Comparison of ENCODE assay signal across 18 cellular contexts in the genomic region with DNA sequence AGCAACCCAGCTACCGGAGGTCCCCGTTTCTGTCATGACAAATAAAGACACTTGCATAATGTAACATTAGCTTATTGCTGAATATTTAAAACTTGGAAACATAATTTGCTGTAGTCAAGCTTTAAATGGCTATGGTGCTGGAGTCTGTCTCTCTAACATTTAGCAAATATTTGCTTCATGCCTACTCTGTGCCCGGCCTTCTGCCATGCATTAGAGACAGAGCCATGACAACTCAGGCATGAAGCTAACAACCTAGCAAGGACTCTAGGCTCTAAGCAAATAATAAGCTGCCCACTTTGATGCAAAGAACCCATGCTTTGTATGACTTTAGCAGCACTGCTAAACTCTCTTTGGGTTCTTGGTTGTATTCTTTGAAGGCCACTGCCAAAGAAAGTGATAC.
DNase-seq lines count a peak whose midpoint lies in the region; FAIRE-seq and TF ChIP-seq lines count a peak whose summit lies in the region.
"Had no signal": no experiment of that assay in that cellular context is flagged by ENCODE, and none has a peak within 500 bp of the region (broad histone marks: within the 10 kb centered on the region; RNA-seq: fewer than 3 reads in every experiment).

No MANE protein-coding gene starts in this region.

- no peak for TF ChIP-seq CTCF in mesothelial cell of epicardium (IDR thresholded peaks at IDR 0.05; ENCODE audit: unreplicated experiment)

- H3K27me3 Mint-ChIP-seq in mesothelial cell of epicardium (ENCODE audit: low read depth): no peaks in the 10 kb centered on the region

- H3K9me3 Mint-ChIP-seq in mesothelial cell of epicardium: peaks cover 19% of the 10 kb centered on the region
- H3K9me3 Mint-ChIP-seq: CD4-positive, alpha-beta T cell had no signal

- no peak overlapping the region for H3K27ac Mint-ChIP-seq in mesothelial cell of epicardium
- H3K27ac Mint-ChIP-seq: B cell; CD4-positive, alpha-beta T cell; CD8-positive, alpha-beta T cell had no signal

- no peak overlapping the region for H3K4me3 Mint-ChIP-seq in mesothelial cell of epicardium
- H3K4me3 Mint-ChIP-seq: B cell; CD4-positive, alpha-beta T cell; CD8-positive, alpha-beta T cell had no signal

- peaks cover 12% of the 10 kb centered on the region for H3K4me1 Mint-ChIP-seq in mesothelial cell of epicardium
- H3K4me1 Mint-ChIP-seq: B cell had no signal

- peak; percentile 74 for FAIRE-seq in islet of Langerhans (lab: Jason Lieb, UNC)
- FAIRE-seq: A549, D721Med, G401.6, GM12891, GM19239 had no signal

- peak; percentile 74 for DNase-seq in NCI-H510A treated with DMSO at 0.1 percent for 48 hours (lab: John Stamatoyannopoulos, UW)
- DNase-seq in NCI-H510A (lab: John Stamatoyannopoulos, UW): no peak
- no peak for DNase-seq in mesothelial cell of epicardium (ENCODE audit: low spot score in 2 of 2, unreplicated experiment in 2 of 2)
- no peak for DNase-seq in activated T-cell treated with anti-CD3 and anti-CD28 coated beads, Interleukin-2, amount 50 U/mL, for 48 hours
- DNase-seq: AML-193; Caco-2; Calu3; CD4-positive, alpha-beta T cell; CD8-positive, alpha-beta T cell; DMS79 treated with DMSO at 0.1 percent for 48 hours; GF-D8 had no signal

- peaks cover 10% of the 10 kb centered on the region for H3K36me3 Mint-ChIP-seq in mesothelial cell of epicardium
- H3K36me3 Mint-ChIP-seq: CD8-positive, alpha-beta T cell had no signal
